In genomic region chr2:9800975-9801723, GRCh38 we compare ENCODE assay signal across 9 cellular contexts. TPM values are rescaled to one million over a fixed set of nuclear protein-coding genes. Genes with fewer than 3 reads are reported as not detected.
A peak's percentile ranks its signal among the peaks of the same experiment; 100 is the strongest.
DNase-seq lines count a peak whose midpoint lies in the region; ATAC-seq and TF ChIP-seq lines count a peak whose summit lies in the region.
"Had no signal": no experiment of that assay in that cellular context is flagged by ENCODE, and none has a peak within 500 bp of the region (broad histone marks: within the 10 kb centered on the region; RNA-seq: fewer than 3 reads in every experiment).

No MANE protein-coding gene starts in this region.

- peak overlapping the region; percentile 73 for H3K14ac ChIP-seq in trophoblast cell (ENCODE audit: low read length)

- TSS peak; percentile 96 for BruUV-seq in mammary epithelial cell (replicated peaks; lab: Mats Ljungman, UMichigan)

- peak overlapping the region; percentile 84 for H3K18ac ChIP-seq in trophoblast cell (ENCODE audit: low read length)

- peak overlapping the region; percentile 18 for H4K12ac ChIP-seq in trophoblast cell (ENCODE audit: low read depth, low read length)

- H3K4ac ChIP-seq in trophoblast cell (ENCODE audit: low read depth, low read length) = peak overlapping the region; percentile 46

- H3K23ac ChIP-seq in trophoblast cell (ENCODE audit: low read length) = no peak overlapping the region

- H3K4me2 ChIP-seq in mammary epithelial cell (ENCODE audit: insufficient read depth, low read depth, low read length) (peak overlapping the region; percentile 66), trophoblast cell (ENCODE audit: low read length) (peak overlapping the region; percentile 7)

- no peak for TF ChIP-seq CTCF in mammary epithelial cell (conservative IDR thresholded peaks at IDR 0.05 in 1 of 2, IDR thresholded peaks at IDR 0.05 in 1 of 2; ENCODE audit: extremely low read depth in 1 of 2, insufficient read depth in 1 of 2, low read depth in 1 of 2, low read length in 2 of 2)

- CTCF ChIA-PET in mammary epithelial cell (lab: Charles Lee; ENCODE audit: low non-redundant PET) = interaction anchor here (0.8 to 1.0 kb wide), 2 partner anchors 12 to 31 kb away, joined by 4 to 6 read pairs; no protein-coding TSS in a partner anchor

- H4K91ac ChIP-seq in trophoblast cell (ENCODE audit: low read depth, low read length) = peak overlapping the region; percentile 96

- peak overlapping the region; percentile 90 for H2BK12ac ChIP-seq in trophoblast cell (ENCODE audit: low read length)

- WGBS in mammary epithelial cell (ENCODE audit: low coverage, missing lambda C conversion rate) = 3% methylated on average over 13 of the region's 25 CpGs
- WGBS in trophoblast cell (ENCODE audit: extremely low coverage, insufficient coverage, insufficient read length) = no CpG with 5 or more reads among the region's 25 CpGs

- H2BK5ac ChIP-seq in trophoblast cell (ENCODE audit: low read depth, low read length, poor library complexity) = peak overlapping the region; percentile 83

- dilution Hi-C loops in mammary epithelial cell (cut with HindIII; ENCODE audit: low sequenced_read_pairs) = loop anchor here (25.0 kb wide), 1 partner anchor 636 kb away; the partner anchor contains the start of gene ODC1

- in situ Hi-C loops in mammary epithelial cell (cut with MboI; ENCODE audit: low sequenced_read_pairs in 2 of 2) = loop anchor here in 1 of 2 donors (5.0 to 25.0 kb wide), 2 partner anchors 246 to 611 kb away; no protein-coding TSS in a partner anchor

- intact Hi-C loops in mammary epithelial cell (cut with micrococcal nuclease) = loop anchor here (1.0 to 5.0 kb wide), 8 partner anchors 19 to 608 kb away; partner anchors contain the start of genes ADAM17, RRM2 and TAF1B

- peak overlapping the region in 2 of 3 experiments; percentile 23 to 28 for H3K4me3 ChIP-seq in mammary epithelial cell (replicated peaks in 1 of 3; ENCODE audit: insufficient read depth in 1 of 3, low read depth in 2 of 3, low read length in 3 of 3)
- no peak overlapping the region for H3K4me3 ChIP-seq in trophoblast cell (ENCODE audit: low read depth, low read length)

- H4K20me1 ChIP-seq in mammary epithelial cell (ENCODE audit: insufficient read depth, low read length) = no peaks in the 10 kb centered on the region

- H3K4me1 ChIP-seq in mammary epithelial cell (ENCODE audit: insufficient read depth, low read length) = peaks cover 54% of the 10 kb centered on the region
- H3K4me1 ChIP-seq in trophoblast cell (ENCODE audit: control insufficient read depth in 1 of 2, insufficient read depth in 2 of 2, low read length in 2 of 2) = peaks cover 39 to 46% of the 10 kb centered on the region in 2 experiments

- H3K27ac ChIP-seq in mammary epithelial cell (ENCODE audit: insufficient read depth, low read depth, low read length) (peak overlapping the region; percentile 93), trophoblast cell (ENCODE audit: low read depth, low read length) (peak overlapping the region; percentile 97)

- no peaks in the 10 kb centered on the region for H3K36me3 ChIP-seq in mammary epithelial cell (ENCODE audit: insufficient read depth, low read length)
- H3K36me3 ChIP-seq in trophoblast cell (ENCODE audit: control insufficient read depth in 1 of 2, insufficient read depth in 2 of 2, low read length in 2 of 2) = no peaks in the 10 kb centered on the region
- H3K36me3 ChIP-seq: thoracic aorta had no signal

- H3K79me2 ChIP-seq in mammary epithelial cell (ENCODE audit: insufficient read depth, low read length) (no peaks in the 10 kb centered on the region), trophoblast cell (ENCODE audit: control insufficient read depth, insufficient read depth, low read length, poor library complexity) (peaks cover 6% of the 10 kb centered on the region)

- H3K79me1 ChIP-seq in trophoblast cell (ENCODE audit: low read length) = peaks cover 31% of the 10 kb centered on the region

- ATAC-seq in HG03521 (IDR thresholded peaks at IDR 0.05; ENCODE audit: unreplicated experiment) = no peak
- ATAC-seq in GM18520 (IDR thresholded peaks at IDR 0.05; ENCODE audit: unreplicated experiment) = no peak

- peak overlapping the region; percentile 87 for H2BK120ac ChIP-seq in trophoblast cell (ENCODE audit: insufficient read depth, low read length, poor library complexity)

- peak overlapping the region; percentile 65 for H2AK5ac ChIP-seq in trophoblast cell (ENCODE audit: low read length)

- peak overlapping the region; percentile 79 for H4K8ac ChIP-seq in trophoblast cell (ENCODE audit: low read depth, low read length)

- DNase-seq in EH (ENCODE audit: low read depth) (peak; percentile 72), RPMI7951 (ENCODE audit: low read depth) (peak; percentile 82), mammary epithelial cell (peak; percentile 99), trophoblast cell (peak; percentile 98), GOT3 (lab: John Stamatoyannopoulos, UW) (no peak), OCI-M1 (lab: John Stamatoyannopoulos, UW) (no peak)

- H3K27me3 ChIP-seq in mammary epithelial cell (ENCODE audit: insufficient read depth, low read length) (no peaks in the 10 kb centered on the region), trophoblast cell (ENCODE audit: insufficient read depth, low read length) (no peaks in the 10 kb centered on the region)

- H3K9me3 ChIP-seq in mammary epithelial cell (replicated peaks; ENCODE audit: insufficient read depth, low read length) = no peaks in the 10 kb centered on the region
- H3K9me3 ChIP-seq in trophoblast cell (ENCODE audit: insufficient read depth, low read depth, low read length) = no peaks in the 10 kb centered on the region
- H3K9me3 ChIP-seq: thoracic aorta had no signal

- H3K9ac ChIP-seq in mammary epithelial cell (ENCODE audit: insufficient read depth, low read length) (peak overlapping the region; percentile 81), trophoblast cell (ENCODE audit: low read length) (no peak overlapping the region)

- peak overlapping the region; percentile 23 for H2AFZ ChIP-seq in mammary epithelial cell (ENCODE audit: low read depth, low read length)
- H2AFZ ChIP-seq in trophoblast cell (ENCODE audit: insufficient read depth, low read length, poor library complexity) = peak overlapping the region; percentile 24

RNA-seq across cellular contexts. Expression of gene TAF1B, which starts 42.1 kb away (rescaled TPM):
- total RNA-seq in RPMI7951 (2014; rRNA removed; shearing (Covaris generic)) = 40.9 and 49.6 TPM in 2 replicates
- total RNA-seq in mammary epithelial cell = 10 to 100 TPM; 13.5 to 25.5 TPM
- polyA plus RNA-seq in mammary epithelial cell = 9.4 TPM
- polyA minus RNA-seq in mammary epithelial cell = 30.4 TPM
- polyA plus RNA-seq in trophoblast cell (2013) = 20.9 and 23.2 TPM in 2 replicates

Comparison
In these comparisons a context has a peak if more than half of its experiments do, and no peak if none do; other contexts are left out.
1. DNase-seq: peak in EH (single experiment), RPMI7951 (single experiment), mammary epithelial cell (single experiment) and trophoblast cell (2 of 2); none in GOT3 (single experiment) and OCI-M1 (single experiment).